Comparison of ENCODE assay signal across 3 cellular contexts in the genomic region with DNA sequence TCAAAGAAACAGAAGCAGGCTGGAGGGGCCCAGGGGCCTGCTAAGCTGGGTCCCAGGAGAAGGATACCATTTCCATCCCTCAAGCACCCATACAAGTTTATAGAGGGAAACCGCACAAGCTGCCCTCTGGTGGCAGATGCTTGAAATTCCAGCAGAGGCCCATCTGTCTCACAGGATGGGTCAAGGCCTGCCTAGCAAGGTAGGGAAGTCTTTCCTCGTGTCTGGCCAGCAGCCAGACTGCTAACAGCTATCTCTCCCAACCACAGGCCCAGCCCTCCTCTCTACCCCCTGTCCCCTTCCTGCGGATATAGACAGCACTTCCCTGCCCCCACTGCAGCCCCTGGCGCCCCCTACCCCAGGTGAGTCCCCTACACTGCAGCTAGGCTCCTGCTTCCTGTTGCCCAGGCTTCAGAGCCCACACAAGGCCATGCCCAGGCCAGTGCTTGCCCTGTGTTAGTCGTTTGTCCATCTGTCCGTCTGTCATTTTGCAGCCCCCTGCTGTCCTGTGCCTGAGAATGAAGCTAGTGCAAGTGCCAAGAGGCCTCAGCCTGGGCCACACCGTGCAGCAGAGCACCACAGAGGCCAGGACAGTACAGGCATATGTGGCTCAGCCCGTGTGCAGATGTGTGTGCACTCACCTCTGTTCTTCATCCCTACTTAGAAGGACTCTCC.
A peak's percentile ranks its signal among the peaks of the same experiment; 100 is the strongest.
TF ChIP-seq lines count a peak whose summit lies in the region.

No MANE protein-coding gene starts in this region.

TF ChIP-seq in HCT116, 20 proteins besides CTCF, POLR2A, EP300 and RAD21 (continued from another document):
- peak; percentile 20; the same call in 1 of the 2 replicates for TF ChIP-seq POLR2AphosphoS5 (IDR thresholded peaks at IDR 0.05; ENCODE audit: low read depth, low read length)

TF ChIP-seq in WTC11, 78 proteins besides CTCF, POLR2A, EP300 and RAD21:
- TF ChIP-seq, protein P1, sequence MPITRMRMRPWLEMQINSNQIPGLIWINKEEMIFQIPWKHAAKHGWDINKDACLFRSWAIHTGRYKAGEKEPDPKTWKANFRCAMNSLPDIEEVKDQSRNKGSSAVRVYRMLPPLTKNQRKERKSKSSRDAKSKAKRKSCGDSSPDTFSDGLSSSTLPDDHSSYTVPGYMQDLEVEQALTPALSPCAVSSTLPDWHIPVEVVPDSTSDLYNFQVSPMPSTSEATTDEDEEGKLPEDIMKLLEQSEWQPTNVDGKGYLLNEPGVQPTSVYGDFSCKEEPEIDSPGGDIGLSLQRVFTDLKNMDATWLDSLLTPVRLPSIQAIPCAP (CRISPR knock-in tag; IDR thresholded peaks at IDR 0.05) = no peak
- TF ChIP-seq, protein P2, sequence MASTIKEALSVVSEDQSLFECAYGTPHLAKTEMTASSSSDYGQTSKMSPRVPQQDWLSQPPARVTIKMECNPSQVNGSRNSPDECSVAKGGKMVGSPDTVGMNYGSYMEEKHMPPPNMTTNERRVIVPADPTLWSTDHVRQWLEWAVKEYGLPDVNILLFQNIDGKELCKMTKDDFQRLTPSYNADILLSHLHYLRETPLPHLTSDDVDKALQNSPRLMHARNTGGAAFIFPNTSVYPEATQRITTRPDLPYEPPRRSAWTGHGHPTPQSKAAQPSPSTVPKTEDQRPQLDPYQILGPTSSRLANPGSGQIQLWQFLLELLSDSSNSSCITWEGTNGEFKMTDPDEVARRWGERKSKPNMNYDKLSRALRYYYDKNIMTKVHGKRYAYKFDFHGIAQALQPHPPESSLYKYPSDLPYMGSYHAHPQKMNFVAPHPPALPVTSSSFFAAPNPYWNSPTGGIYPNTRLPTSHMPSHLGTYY (CRISPR knock-in tag; IDR thresholded peaks at IDR 0.05) = no peak
- TF ChIP-seq NR3C1 (CRISPR knock-in tag; conservative IDR thresholded peaks at IDR 0.05; ENCODE audit: low read depth) (no peak), ZNF121 (CRISPR knock-in tag; IDR thresholded peaks at IDR 0.05) (peak; percentile 66; the same call in 1 of the 2 replicates), TEAD4 (CRISPR knock-in tag; IDR thresholded peaks at IDR 0.05) (0 out of 2 replicates have a peak, but pooled peaks have one; percentile 54), TEAD1 (CRISPR knock-in tag; IDR thresholded peaks at IDR 0.05) (peak; percentile 76; the same call in 1 of the 2 replicates), GABPB1 (CRISPR knock-in tag; IDR thresholded peaks at IDR 0.05) (no peak)

TF ChIP-seq in liver, 16 proteins besides CTCF, POLR2A, EP300 and RAD21 (continued from another document):
- TF ChIP-seq HNF4A (conservative IDR thresholded peaks at IDR 0.05) = peak in 1 of 2 donors; percentile 10
